Comparison of ENCODE assay signal across 8 cellular contexts in the genomic region with DNA sequence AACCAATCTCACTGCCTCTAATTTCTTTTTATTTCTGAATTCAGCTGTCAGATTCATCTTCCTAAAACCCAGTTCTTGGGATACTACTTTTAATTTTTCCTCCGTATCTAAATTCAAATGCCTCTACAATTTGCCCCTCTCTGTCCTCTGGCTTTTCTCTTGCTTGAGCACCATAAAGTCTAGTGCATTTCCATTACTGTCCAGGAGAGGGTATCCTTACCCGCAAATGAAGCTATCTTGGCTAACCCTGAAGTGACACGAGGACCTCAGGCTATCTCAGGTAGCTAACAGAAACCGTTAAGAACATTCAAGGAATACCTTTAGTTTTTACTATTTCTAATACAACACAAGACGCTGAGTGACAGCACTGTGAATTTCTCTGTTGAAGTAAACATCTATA. TPM values are rescaled to one million over a fixed set of nuclear protein-coding genes. Genes with fewer than 3 reads are reported as not detected.
DNase-seq lines count a peak whose midpoint lies in the region; ATAC-seq lines count a peak whose summit lies in the region.

No MANE protein-coding gene starts in this region.

- no peaks in the 10 kb centered on the region for H3K27me3 ChIP-seq in SJCRH30
- no peaks in the 10 kb centered on the region for H3K27me3 ChIP-seq in iPS DF 6.9 (ENCODE audit: control insufficient read depth, insufficient read depth, low read length)

- H3K27ac ChIP-seq in SJCRH30 (no peak overlapping the region), iPS DF 6.9 (ENCODE audit: low read length) (no peak overlapping the region)

- H3K4me3 ChIP-seq in SJCRH30: no peak overlapping the region
- no peak overlapping the region for H3K4me3 ChIP-seq in iPS DF 6.9 (ENCODE audit: low read length)

- ATAC-seq in GM18498 (IDR thresholded peaks at IDR 0.05; ENCODE audit: unreplicated experiment) (peak; percentile 50), HG02885 (IDR thresholded peaks at IDR 0.05; ENCODE audit: poor library complexity, unreplicated experiment) (peak; percentile 92), GM21515 (IDR thresholded peaks at IDR 0.05; ENCODE audit: unreplicated experiment) (no peak)

- H3K9me3 ChIP-seq in SJCRH30 (replicated peaks) (no peaks in the 10 kb centered on the region), iPS DF 6.9 (ENCODE audit: control insufficient read depth, insufficient read depth, low read length) (no peaks in the 10 kb centered on the region)

- H3K4me1 ChIP-seq in SJCRH30 (no peaks in the 10 kb centered on the region), iPS DF 6.9 (ENCODE audit: control insufficient read depth, insufficient read depth, low read length) (no peaks in the 10 kb centered on the region)

- DNase-seq in SJCRH30: peak; percentile 13 to 68
- DNase-seq in iPS DF 6.9 (ENCODE audit: low read depth, low spot score): peak; percentile 18
- DNase-seq in DMS79 (lab: John Stamatoyannopoulos, UW): no peak
- no peak for DNase-seq in stimulated activated CD4-positive, alpha-beta T cell treated with anti-CD3 and anti-CD28 coated beads, Interleukin-12 subunit alpha, Interleukin-12 subunit beta, amount 100 ng/mL, for 4 hours
- no peak for DNase-seq in activated CD4-positive, CD25-positive, alpha-beta regulatory T cell (lab: John Stamatoyannopoulos, UW)

- H3K36me3 ChIP-seq in SJCRH30: no peaks in the 10 kb centered on the region
- no peaks in the 10 kb centered on the region for H3K36me3 ChIP-seq in iPS DF 6.9 (ENCODE audit: control insufficient read depth, insufficient read depth, low read length)

- WGBS in iPS DF 6.9 (ENCODE audit: insufficient coverage, insufficient read length): no CpG with 5 or more reads among the region's 5 CpGs

RNA-seq across cellular contexts. Expression of a gene that starts 49.4 kb away (rescaled TPM):
- total RNA-seq in SJCRH30 (2014; rRNA removed; shearing (Covaris generic)): 0.14 TPM in 1 of 2 replicates, not detected in the other

Comparison
In these comparisons a context has a peak if more than half of its experiments do, and no peak if none do; other contexts are left out.
1. DNase-seq: peak in SJCRH30 (2 of 2) and iPS DF 6.9 (single experiment); none in DMS79 (single experiment), stimulated activated CD4-positive, alpha-beta T cell treated with anti-CD3 and anti-CD28 coated beads, Interleukin-12 subunit alpha, Interleukin-12 subunit beta, amount 100 ng/mL, for 4 hours (single experiment) and activated CD4-positive, CD25-positive, alpha-beta regulatory T cell (0 of 4).